ENCODE assay signal across 1 cellular context in genomic region chr9:86529496-86530275, GRCh38.
TF ChIP-seq lines count a peak whose summit lies in the region.

No MANE protein-coding gene starts in this region.

TF ChIP-seq in HepG2, 621 proteins besides CTCF, POLR2A, EP300 and RAD21 (continued from another document):
- TF ChIP-seq PRDM10 (CRISPR knock-in tag; IDR thresholded peaks at IDR 0.05; ENCODE audit: low read depth) (no peak), NAIF1 (CRISPR knock-in tag; IDR thresholded peaks at IDR 0.05; ENCODE audit: borderline replicate concordance) (no peak)
